In the genomic region with DNA sequence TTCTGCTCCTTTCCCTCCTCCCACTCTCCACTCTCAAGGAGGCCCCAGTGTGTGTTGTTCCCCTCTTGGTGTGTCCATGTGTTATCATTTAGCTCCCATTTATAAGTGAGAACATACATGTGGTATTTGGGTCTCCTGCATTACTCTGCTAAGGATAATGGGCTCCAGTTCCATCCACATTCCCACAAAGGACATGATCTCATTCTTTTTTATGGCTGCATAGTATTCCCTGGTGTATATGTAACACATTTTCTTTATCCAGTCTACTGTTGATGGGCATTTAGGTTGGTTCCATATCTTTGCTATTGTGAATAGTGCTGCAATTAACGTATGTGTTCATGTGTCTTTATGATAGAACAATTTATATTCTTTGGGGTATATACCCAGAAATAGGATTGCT, we compare ENCODE assay signal across 16 cellular contexts.
A peak's percentile ranks its signal among the peaks of the same experiment; 100 is the strongest.
DNase-seq lines count a peak whose midpoint lies in the region; ATAC-seq, FAIRE-seq and TF ChIP-seq lines count a peak whose summit lies in the region.
"Had no signal": no experiment of that assay in that cellular context is flagged by ENCODE, and none has a peak within 500 bp of the region (broad histone marks: within the 10 kb centered on the region; RNA-seq: fewer than 3 reads in every experiment).

No MANE protein-coding gene starts in this region.

- H3K36me3 ChIP-seq in HepG2 (replicated peaks in 1 of 2; ENCODE audit: control insufficient read depth in 1 of 2, insufficient read depth in 2 of 2, low read length in 2 of 2) (no peaks in the 10 kb centered on the region), right lobe of liver (no peaks in the 10 kb centered on the region), K562 (ENCODE audit: control insufficient read depth, insufficient read depth, low read length) (no peaks in the 10 kb centered on the region), neuronal stem cell (replicated peaks in 1 of 2; ENCODE audit: control insufficient read depth in 2 of 2, insufficient read depth in 2 of 2, low read length in 2 of 2) (no peaks in the 10 kb centered on the region)
- H3K36me3 ChIP-seq: SJCRH30 had no signal

- peak overlapping the region; percentile 92 for H3K27ac Mint-ChIP-seq in activated CD4-positive, alpha-beta T cell treated with anti-CD3 and anti-CD28 coated beads, Interleukin-2, amount 10 ng/mL, durations not matched to agents 7 days and 5 days

- no peak overlapping the region for H3K14ac ChIP-seq in neuronal stem cell (ENCODE audit: low read length)

- H3K27ac ChIP-seq in HepG2 (ENCODE audit: extremely low read length, insufficient read depth, low read length) (peak overlapping the region; percentile 96), right lobe of liver (no peak overlapping the region), K562 (ENCODE audit: extremely low read depth, low read depth, low read length) (no peak overlapping the region), neuronal stem cell (replicated peaks; ENCODE audit: low read length) (no peak overlapping the region)
- H3K27ac ChIP-seq: SJCRH30 had no signal

- H3K9me3 Mint-ChIP-seq in activated CD4-positive, alpha-beta T cell treated with anti-CD3 and anti-CD28 coated beads, Interleukin-2, amount 10 ng/mL, durations not matched to agents 7 days and 5 days: peaks cover 13% of the 10 kb centered on the region

- H3K4me1 ChIP-seq in HepG2 (ENCODE audit: insufficient read depth, low read length) (peaks cover 60% of the 10 kb centered on the region), right lobe of liver (no peaks in the 10 kb centered on the region), K562 (replicated peaks in 1 of 2; ENCODE audit: control insufficient read depth in 2 of 2, insufficient read depth in 2 of 2, low read length in 2 of 2) (no peaks in the 10 kb centered on the region), neuronal stem cell (ENCODE audit: control insufficient read depth in 2 of 2, insufficient read depth in 1 of 2, low read depth in 1 of 2, low read length in 2 of 2) (peaks cover 2 to 3% of the 10 kb centered on the region in 2 donors)

- BruUV-seq in HepG2 (replicated peaks; lab: Mats Ljungman, UMichigan) (TSS peak; percentile 69), K562 (replicated peaks; lab: Mats Ljungman, UMichigan) (no TSS peak)

- WGBS in HepG2 (ENCODE audit: low lambda C conversion rate): 93% methylated on average over 1 of the region's 1 CpG
- 100% methylated on average over 1 of the region's 1 CpG for WGBS in right lobe of liver (ENCODE audit: insufficient coverage, low coverage, low lambda C conversion rate, missing lambda C conversion rate)
- WGBS in K562 (ENCODE audit: insufficient coverage, low coverage, missing lambda C conversion rate): 0% methylated on average over 1 of the region's 1 CpG
- WGBS in neuronal stem cell (ENCODE audit: extremely low coverage in 2 of 2, insufficient read length in 2 of 2, insufficient replicate concordance in 1 of 2), 2 donors: no CpG with 5 or more reads among the region's 1 CpG

- H3K23ac ChIP-seq in neuronal stem cell (ENCODE audit: low read depth, low read length, poor library complexity): no peak overlapping the region

- TF ChIP-seq POLR2A in HepG2 (IDR thresholded peaks at IDR 0.05; ENCODE audit: insufficient read depth in 1 of 2, low read depth in 2 of 2, low read length in 2 of 2) (no peak), right lobe of liver (IDR thresholded peaks at IDR 0.05) (no peak), K562 (conservative IDR thresholded peaks at IDR 0.05) (no peak)

- no peak overlapping the region for H2AK5ac ChIP-seq in neuronal stem cell (ENCODE audit: low read depth, low read length)

- H3K79me1 ChIP-seq in neuronal stem cell (ENCODE audit: low read depth, low read length): peaks cover 2% of the 10 kb centered on the region

- H4K91ac ChIP-seq in neuronal stem cell (ENCODE audit: low read depth, low read length, poor library complexity): no peak overlapping the region

- in situ Hi-C loops in HepG2 (cut with HindIII; ENCODE audit: extremely low pct_ligation_motif_present, low pct_unique_long_range_greater_than_20kb): loop anchor here (25.0 kb wide), 1 partner anchor 291 kb away; no protein-coding TSS in a partner anchor
- in situ Hi-C loops in K562 (cut with MboI): no loop called here

- no peak overlapping the region for H4K8ac ChIP-seq in neuronal stem cell (ENCODE audit: low read depth, low read length)

- H3K4me3 ChIP-seq in HepG2 (replicated peaks in 1 of 3; ENCODE audit: insufficient read depth in 1 of 3, low read depth in 2 of 3, low read length in 3 of 3) (peak overlapping the region in 1 of 3 experiments; percentile 67; a peak in 2 of 6 replicates), right lobe of liver (no peak overlapping the region), K562 (no peak overlapping the region), neuronal stem cell (ENCODE audit: low read length in 2 of 2) (no peak overlapping the region)
- H3K4me3 ChIP-seq: SJCRH30 had no signal

- DNase-seq in activated CD4-positive, alpha-beta T cell treated with anti-CD3 and anti-CD28 coated beads, Interleukin-2, amount 10 ng/mL, durations not matched to agents 7 days and 5 days: no peak
- no peak for DNase-seq in activated CD4-positive, alpha-beta T cell treated with anti-CD3 and anti-CD28 coated beads for 4 hours
- DNase-seq in HepG2 (ENCODE audit: low spot score) (no peak), right lobe of liver (no peak), K562 (ENCODE audit: extremely low read depth in 1 of 4, low spot score in 3 of 4) (no peak), neuronal stem cell (ENCODE audit: low spot score) (no peak), left cardiac atrium (no peak)
- DNase-seq: DMS79, NCI-H1417, NCI-H187, NCI-H345, NCI-H526 had no signal

- no peaks in the 10 kb centered on the region for H4K20me1 ChIP-seq in HepG2 (ENCODE audit: insufficient read depth, low read length)
- H4K20me1 ChIP-seq in K562 (replicated peaks; ENCODE audit: control insufficient read depth, insufficient read depth, low read length): no peaks in the 10 kb centered on the region

- no peaks in the 10 kb centered on the region for H3K9me1 ChIP-seq in K562 (ENCODE audit: control insufficient read depth, insufficient read depth, low read length)

- no peak overlapping the region for H2BK12ac ChIP-seq in neuronal stem cell (ENCODE audit: low read length)

- TF ChIP-seq EP300 in HepG2 (IDR thresholded peaks at IDR 0.05; ENCODE audit: low read depth in 2 of 2, low read length in 2 of 2): no peak
- TF ChIP-seq EP300 in HepG2 (CRISPR knock-in tag; IDR thresholded peaks at IDR 0.05; ENCODE audit: borderline replicate concordance): no peak
- TF ChIP-seq EP300 in K562 (IDR thresholded peaks at IDR 0.05; ENCODE audit: low read length): no peak

- H2BK5ac ChIP-seq in neuronal stem cell (ENCODE audit: low read length): no peak overlapping the region

- intact Hi-C loops in HepG2 (cut with micrococcal nuclease; ENCODE audit: unreplicated experiment) (no loop called here), right lobe of liver (cut with DNase I) (no loop called here), K562 (cut with micrococcal nuclease) (no loop called here), left cardiac atrium (cut with DNase I) (no loop called here)

- CTCF ChIA-PET in activated CD4-positive, alpha-beta T cell treated with anti-CD3 and anti-CD28 coated beads, Interleukin-2, amount 10 ng/mL, durations not matched to agents 7 days and 5 days (lab: Charles Lee): interaction anchor here (1.2 to 2.0 kb wide), 3 partner anchors 14 to 81 kb away, joined by 3 to 5 read pairs (median 3); no protein-coding TSS in a partner anchor
- CTCF ChIA-PET in HepG2 (lab: Yijun Ruan, JAX; ENCODE audit: low intra/inter-chr PET ratio, low total read pairs): no interaction called here
- CTCF ChIA-PET in K562 (lab: Yijun Ruan, JAX; ENCODE audit: low intra/inter-chr PET ratio): no interaction called here

- H3K18ac ChIP-seq in neuronal stem cell (ENCODE audit: low read length): no peak overlapping the region

- 0 out of 2 replicates have a peak overlapping the region, but pooled peaks have one; percentile 77 for H3K9ac ChIP-seq in HepG2 (ENCODE audit: insufficient read depth, low read depth, low read length)
- no peak overlapping the region for H3K9ac ChIP-seq in K562 (ENCODE audit: insufficient read depth in 1 of 2, low read depth in 2 of 2, low read length in 2 of 2)
- no peak overlapping the region for H3K9ac ChIP-seq in neuronal stem cell (ENCODE audit: low read depth, low read length, poor library complexity)

- no peak overlapping the region for H3K4me3 Mint-ChIP-seq in activated CD4-positive, alpha-beta T cell treated with anti-CD3 and anti-CD28 coated beads, Interleukin-2, amount 10 ng/mL, durations not matched to agents 7 days and 5 days

- H3K4me2 ChIP-seq in HepG2 (ENCODE audit: low read depth, low read length) (peak overlapping the region; percentile 89), K562 (ENCODE audit: insufficient read depth, low read length) (no peak overlapping the region), neuronal stem cell (ENCODE audit: insufficient read depth, low read length, poor library complexity, severe bottlenecking) (no peak overlapping the region)

- H3K9me3 ChIP-seq in HepG2 (ENCODE audit: low read length) (no peaks in the 10 kb centered on the region), right lobe of liver (no peaks in the 10 kb centered on the region), K562 (replicated peaks; ENCODE audit: control insufficient read depth, insufficient read depth, low read depth, low read length) (no peaks in the 10 kb centered on the region), neuronal stem cell (replicated peaks in 1 of 2; ENCODE audit: control insufficient read depth in 2 of 2, insufficient read depth in 1 of 2, low read depth in 1 of 2, low read length in 2 of 2) (no peaks in the 10 kb centered on the region)
- H3K9me3 ChIP-seq: SJCRH30 had no signal

- H3K27me3 ChIP-seq in HepG2 (ENCODE audit: control insufficient read depth in 1 of 2, insufficient read depth in 2 of 2, low read length in 2 of 2) (no peaks in the 10 kb centered on the region), right lobe of liver (no peaks in the 10 kb centered on the region), K562 (ENCODE audit: control insufficient read depth in 2 of 2, insufficient read depth in 2 of 2, low read length in 2 of 2) (peaks cover 9 to 28% of the 10 kb centered on the region in 2 experiments; a peak in 4 of 5 replicates), neuronal stem cell (ENCODE audit: control insufficient read depth in 3 of 3, insufficient read depth in 3 of 3, low read depth in 1 of 3, low read length in 3 of 3) (no peaks in the 10 kb centered on the region)
- H3K27me3 ChIP-seq: SJCRH30 had no signal

- peaks cover 55% of the 10 kb centered on the region for H3K4me1 Mint-ChIP-seq in activated CD4-positive, alpha-beta T cell treated with anti-CD3 and anti-CD28 coated beads, Interleukin-2, amount 10 ng/mL, durations not matched to agents 7 days and 5 days

- no peak overlapping the region for H3K4ac ChIP-seq in neuronal stem cell (ENCODE audit: low read length)

- POLR2A ChIA-PET in activated CD4-positive, alpha-beta T cell treated with anti-CD3 and anti-CD28 coated beads, Interleukin-2, amount 10 ng/mL, durations not matched to agents 7 days and 5 days (lab: Charles Lee): no interaction called here
- POLR2A ChIA-PET in HepG2 (lab: Yijun Ruan, JAX): interaction anchor here (0.7 to 2.2 kb wide), 15 partner anchors 8 to 312 kb away, joined by 3 to 14 read pairs (median 6); partner anchors contain the start of genes LRRC28, LYSMD4 and MEF2A
- POLR2A ChIA-PET in K562 (lab: Yijun Ruan, JAX): interaction anchor here (0.6 to 0.9 kb wide), 2 partner anchors 14 to 134 kb away, joined by 3 read pairs; no protein-coding TSS in a partner anchor

- H2AFZ ChIP-seq in HepG2 (ENCODE audit: low read length) (no peak overlapping the region), K562 (ENCODE audit: low read depth, low read length) (no peak overlapping the region), neuronal stem cell (ENCODE audit: low read length) (peak overlapping the region; percentile 97)

- no peak for TF ChIP-seq RAD21 in HepG2 (CRISPR knock-in tag; IDR thresholded peaks at IDR 0.05)
- TF ChIP-seq RAD21 in K562 (CRISPR knock-in tag; conservative IDR thresholded peaks at IDR 0.05 in 1 of 2, IDR thresholded peaks at IDR 0.05 in 1 of 2): no peak

- H2BK120ac ChIP-seq in neuronal stem cell (ENCODE audit: low read depth, low read length): no peak overlapping the region

- FAIRE-seq in HepG2 (lab: Jason Lieb, UNC) (peak; percentile 12), K562 (lab: Jason Lieb, UNC) (no peak)
- FAIRE-seq: A204.1 had no signal

- H3K36me3 Mint-ChIP-seq in activated CD4-positive, alpha-beta T cell treated with anti-CD3 and anti-CD28 coated beads, Interleukin-2, amount 10 ng/mL, durations not matched to agents 7 days and 5 days (ENCODE audit: low read depth): peaks cover 26% of the 10 kb centered on the region

- peaks cover 2% of the 10 kb centered on the region for H3K27me3 Mint-ChIP-seq in activated CD4-positive, alpha-beta T cell treated with anti-CD3 and anti-CD28 coated beads, Interleukin-2, amount 10 ng/mL, durations not matched to agents 7 days and 5 days

- ATAC-seq in HepG2 (no peak), right lobe of liver (no peak), K562 (no peak), left cardiac atrium (no peak), HG03460 (IDR thresholded peaks at IDR 0.05; ENCODE audit: unreplicated experiment) (no peak)
- ATAC-seq: Panc1 had no signal

- H3K79me2 ChIP-seq in HepG2 (ENCODE audit: insufficient read depth, low read length) (no peaks in the 10 kb centered on the region), K562 (ENCODE audit: control insufficient read depth, insufficient read depth, low read length) (no peaks in the 10 kb centered on the region)

- no peak overlapping the region for H2BK15ac ChIP-seq in neuronal stem cell (ENCODE audit: low read length)

- TF ChIP-seq CTCF in HepG2 (CRISPR knock-in tag; IDR thresholded peaks at IDR 0.05): no peak
- TF ChIP-seq CTCF in right lobe of liver (IDR thresholded peaks at IDR 0.05): no peak
- TF ChIP-seq CTCF in K562 (IDR thresholded peaks at IDR 0.05 in 2 of 3, conservative IDR thresholded peaks at IDR 0.05 in 1 of 3; ENCODE audit: insufficient read depth in 2 of 3, low read depth in 1 of 3, low read length in 3 of 3): no peak
